Comparison of ENCODE assay signal across 17 cellular contexts in genomic region chr6:149924933-149925252, GRCh38. TPM values are rescaled to one million over a fixed set of nuclear protein-coding genes. Genes with fewer than 3 reads are reported as not detected.
DNase-seq lines count a peak whose midpoint lies in the region; ATAC-seq and TF ChIP-seq lines count a peak whose summit lies in the region.
"Had no signal": no experiment of that assay in that cellular context is flagged by ENCODE, and none has a peak within 500 bp of the region (broad histone marks: within the 10 kb centered on the region; RNA-seq: fewer than 3 reads in every experiment).

No MANE protein-coding gene starts in this region.

- peak overlapping the region; percentile 67 for H3K4me3 Mint-ChIP-seq in activated naive CD8-positive, alpha-beta T cell
- no peak overlapping the region for H3K4me3 Mint-ChIP-seq in activated naive CD8-positive, alpha-beta T cell treated with anti-CD3 and anti-CD28 coated beads, Interleukin-2, amount 50 U/mL, for 24 hours
- H3K4me3 Mint-ChIP-seq in central memory CD8-positive, alpha-beta T cell, result peak overlapping the region; percentile 25
- no peak overlapping the region for H3K4me3 Mint-ChIP-seq in natural killer cell

- TF ChIP-seq CTCF in natural killer cell (IDR thresholded peaks at IDR 0.05) (no peak), breast epithelium (IDR thresholded peaks at IDR 0.05) (no peak)

- no peaks in the 10 kb centered on the region for H3K9me3 Mint-ChIP-seq in activated naive CD8-positive, alpha-beta T cell (ENCODE audit: low read depth)
- H3K9me3 Mint-ChIP-seq in activated naive CD8-positive, alpha-beta T cell treated with anti-CD3 and anti-CD28 coated beads, Interleukin-2, amount 50 U/mL, for 24 hours, result no peaks in the 10 kb centered on the region
- no peaks in the 10 kb centered on the region for H3K9me3 Mint-ChIP-seq in central memory CD8-positive, alpha-beta T cell
- no peaks in the 10 kb centered on the region for H3K9me3 Mint-ChIP-seq in natural killer cell
- H3K9me3 Mint-ChIP-seq: activated naive CD4-positive, alpha-beta T cell treated with anti-CD3 and anti-CD28 coated beads for 36 hours; HFFc6; stimulated activated naive CD8-positive, alpha-beta T cell treated with anti-CD3 and anti-CD28 coated beads, Interleukin-15, amount 100 ng/mL, for 72 hours had no signal

- H3K4me3 ChIP-seq in aorta (ENCODE audit: low read length in 2 of 2), result no peak overlapping the region
- no peak overlapping the region for H3K4me3 ChIP-seq in breast epithelium

- H3K36me3 Mint-ChIP-seq in activated naive CD8-positive, alpha-beta T cell, result peaks cover 3% of the 10 kb centered on the region
- no peaks in the 10 kb centered on the region for H3K36me3 Mint-ChIP-seq in activated naive CD8-positive, alpha-beta T cell treated with anti-CD3 and anti-CD28 coated beads, Interleukin-2, amount 50 U/mL, for 24 hours (ENCODE audit: low read depth)
- H3K36me3 Mint-ChIP-seq in central memory CD8-positive, alpha-beta T cell (ENCODE audit: insufficient read depth), result peaks cover 9% of the 10 kb centered on the region
- H3K36me3 Mint-ChIP-seq in natural killer cell, result no peaks in the 10 kb centered on the region

- no peak for TF ChIP-seq POLR2A in breast epithelium (IDR thresholded peaks at IDR 0.05)

- 89 to 95% methylated on average over 4 of the region's 4 CpGs for WGBS in aorta, 2 donors

- peaks cover 20% of the 10 kb centered on the region for H3K4me1 Mint-ChIP-seq in activated naive CD8-positive, alpha-beta T cell (ENCODE audit: low read depth)
- peaks cover 25% of the 10 kb centered on the region for H3K4me1 Mint-ChIP-seq in activated naive CD8-positive, alpha-beta T cell treated with anti-CD3 and anti-CD28 coated beads, Interleukin-2, amount 50 U/mL, for 24 hours
- peaks cover 18% of the 10 kb centered on the region for H3K4me1 Mint-ChIP-seq in central memory CD8-positive, alpha-beta T cell
- peaks cover 16 to 33% of the 10 kb centered on the region in 2 donors for H3K4me1 Mint-ChIP-seq in natural killer cell

- H3K4me1 ChIP-seq in aorta (ENCODE audit: control insufficient read depth in 1 of 2, insufficient read depth in 2 of 2, low read length in 2 of 2) (no peaks in the 10 kb centered on the region), breast epithelium (peaks cover 0 to 4% of the 10 kb centered on the region in 2 donors)

- H3K36me3 ChIP-seq in aorta (ENCODE audit: control insufficient read depth in 1 of 2, insufficient read depth in 2 of 2, low read length in 1 of 2), result no peaks in the 10 kb centered on the region
- H3K36me3 ChIP-seq in breast epithelium, result no peaks in the 10 kb centered on the region
- H3K36me3 ChIP-seq: heart right ventricle had no signal

- no peaks in the 10 kb centered on the region for H3K9me3 ChIP-seq in aorta (ENCODE audit: control insufficient read depth, low read length)
- no peaks in the 10 kb centered on the region for H3K9me3 ChIP-seq in breast epithelium
- H3K9me3 ChIP-seq: heart right ventricle had no signal

- H3K27ac Mint-ChIP-seq in activated naive CD8-positive, alpha-beta T cell, result no peak overlapping the region
- H3K27ac Mint-ChIP-seq in activated naive CD8-positive, alpha-beta T cell treated with anti-CD3 and anti-CD28 coated beads, Interleukin-2, amount 50 U/mL, for 24 hours, result no peak overlapping the region
- no peak overlapping the region for H3K27ac Mint-ChIP-seq in central memory CD8-positive, alpha-beta T cell (ENCODE audit: low read depth)
- H3K27ac Mint-ChIP-seq in natural killer cell, result no peak overlapping the region
- H3K27ac Mint-ChIP-seq: activated naive CD4-positive, alpha-beta T cell treated with anti-CD3 and anti-CD28 coated beads for 36 hours; HFFc6; naive B cell; stimulated activated naive CD8-positive, alpha-beta T cell treated with anti-CD3 and anti-CD28 coated beads, Interleukin-15, amount 100 ng/mL, for 72 hours had no signal

- H3K27me3 Mint-ChIP-seq in activated naive CD8-positive, alpha-beta T cell, result peaks cover 68% of the 10 kb centered on the region
- H3K27me3 Mint-ChIP-seq in activated naive CD8-positive, alpha-beta T cell treated with anti-CD3 and anti-CD28 coated beads, Interleukin-2, amount 50 U/mL, for 24 hours, result peaks cover 86% of the 10 kb centered on the region
- peaks cover 100% of the 10 kb centered on the region for H3K27me3 Mint-ChIP-seq in central memory CD8-positive, alpha-beta T cell
- H3K27me3 Mint-ChIP-seq in natural killer cell (ENCODE audit: low read depth in 2 of 2), result peaks cover 80 to 81% of the 10 kb centered on the region in 2 donors

- H3K27me3 ChIP-seq in aorta (ENCODE audit: control insufficient read depth in 1 of 2, insufficient read depth in 2 of 2, low read length in 1 of 2) (no peaks in the 10 kb centered on the region), breast epithelium (no peaks in the 10 kb centered on the region)

- no peak overlapping the region for H3K27ac ChIP-seq in aorta (ENCODE audit: low read depth in 1 of 2, low read length in 2 of 2)
- no peak overlapping the region for H3K27ac ChIP-seq in breast epithelium

- DNase-seq in activated naive CD8-positive, alpha-beta T cell treated with anti-CD3 and anti-CD28 coated beads, Interleukin-2, amount 50 U/mL, for 24 hours, result no peak
- DNase-seq in central memory CD8-positive, alpha-beta T cell (ENCODE audit: low spot score in 2 of 2), result no peak
- peak; percentile 9 for DNase-seq in natural killer cell
- DNase-seq in aorta, result peak in 1 of 2 donors; percentile 37
- DNase-seq in NCI-H1694 (lab: John Stamatoyannopoulos, UW), result no peak
- no peak for DNase-seq in breast epithelium (ENCODE audit: low spot score in 2 of 2)
- DNase-seq: activated CD4-positive, alpha-beta T cell treated with anti-CD3 and anti-CD28 coated beads for 48 hours; activated naive CD4-positive, alpha-beta T cell treated with anti-CD3 and anti-CD28 coated beads for 36 hours; HFFc6; naive B cell; NCI-H1105 treated with DMSO at 0.1 percent for 48 hours; NCI-H526 treated with DMSO at 0.1 percent for 48 hours; stimulated activated CD4-positive, alpha-beta T cell treated with anti-CD3 and anti-CD28 coated beads, Interleukin-2, amount 100 ng/mL, for 48 hours had no signal

- ATAC-seq in activated naive CD8-positive, alpha-beta T cell treated with anti-CD3 and anti-CD28 coated beads, Interleukin-2, amount 50 U/mL, for 24 hours, result no peak
- ATAC-seq in central memory CD8-positive, alpha-beta T cell (replicated peaks; ENCODE audit: extremely low read depth, poor library complexity, severe bottlenecking), result no peak
- ATAC-seq in natural killer cell (no peak), aorta (ENCODE audit: low FRiP score) (peak; percentile 9), HG02970 (IDR thresholded peaks at IDR 0.05; ENCODE audit: low FRiP score, unreplicated experiment) (no peak)
- ATAC-seq: stimulated activated naive CD8-positive, alpha-beta T cell treated with anti-CD3 and anti-CD28 coated beads, Interleukin-15, amount 100 ng/mL, for 72 hours had no signal

- intact Hi-C loops in natural killer cell (cut with micrococcal nuclease) (loop anchor here (5.0 kb wide), 1 partner anchor 93 kb away; no protein-coding TSS in a partner anchor), aorta (cut with DNase I) (loop anchor here in 1 of 2 donors (10.0 kb wide), 1 partner anchor 360 kb away; the partner anchor contains the start of gene GINM1), breast epithelium (cut with DNase I; ENCODE audit: low total_unique reads) (loop anchor here (5.0 kb wide), 1 partner anchor 88 kb away; no protein-coding TSS in a partner anchor)

RNA-seq across cellular contexts. Expression of gene RAET1G, which starts 2.0 kb away (rescaled TPM):
- under 1 TPM in 1 of 3 donors, not detected in 2; 0.43 TPM for total RNA-seq in natural killer cell
- under 1 TPM in 1 of 2 donors, not detected in 1; 0.99 TPM for total RNA-seq in aorta
- under 1 TPM in 1 of 2 donors, not detected in 1; 0.64 TPM for polyA plus RNA-seq in aorta
- total RNA-seq in breast epithelium, result 1 to 10 TPM in 1 of 3 donors, not detected in 2; 2.2 TPM
- total RNA-seq: activated naive CD4-positive, alpha-beta T cell treated with anti-CD3 and anti-CD28 coated beads for 36 hours had no signal

RNA-seq across cellular contexts. Expression of gene ULBP2, which starts 16.9 kb away (rescaled TPM):
- total RNA-seq in natural killer cell (1 to 10 TPM in 2 of 3 donors, under 1 TPM in 1; 0.98 to 2.4 (median 2.4) TPM), aorta (under 1 TPM; 0.66 to 0.68 TPM), breast epithelium (1 to 10 TPM in 1 of 3 donors, under 1 TPM in 1, not detected in 1; 0.88 to 1.3 TPM)
- polyA plus RNA-seq in aorta, result under 1 TPM in 1 of 2 donors, not detected in 1; 0.36 TPM

RNA-seq across cellular contexts. Expression of gene RAET1E, which starts 27.0 kb away (rescaled TPM):
- total RNA-seq in natural killer cell (not detected), aorta (under 1 TPM; 0.18 to 0.65 TPM), breast epithelium (1 to 10 TPM in 1 of 3 donors, not detected in 2; 2.0 TPM)
- polyA plus RNA-seq in aorta, result 1 to 10 TPM in 1 of 2 donors, not detected in 1; 1.7 TPM
- total RNA-seq: activated naive CD4-positive, alpha-beta T cell treated with anti-CD3 and anti-CD28 coated beads for 36 hours had no signal

RNA-seq across cellular contexts. Expression of gene ULBP1, which starts 38.9 kb away (rescaled TPM):
- total RNA-seq in natural killer cell (under 1 TPM in 2 of 3 donors, not detected in 1; 0.18 to 0.23 TPM), aorta (under 1 TPM in 1 of 2 donors, not detected in 1; 0.13 TPM), breast epithelium (under 1 TPM in 2 of 3 donors, not detected in 1; under 0.01 to 0.29 TPM)
- polyA plus RNA-seq in aorta, result under 1 TPM in 1 of 2 donors, not detected in 1; 0.38 TPM

Comparison
In these comparisons a context has a peak if more than half of its experiments do, and no peak if none do; other contexts are left out.
1. H3K4me3 Mint-ChIP-seq: peak in activated naive CD8-positive, alpha-beta T cell (single experiment) and central memory CD8-positive, alpha-beta T cell (single experiment); none in activated naive CD8-positive, alpha-beta T cell treated with anti-CD3 and anti-CD28 coated beads, Interleukin-2, amount 50 U/mL, for 24 hours (single experiment) and natural killer cell (single experiment).